Comparison of ENCODE assay signal across 28 cellular contexts in the genomic region with DNA sequence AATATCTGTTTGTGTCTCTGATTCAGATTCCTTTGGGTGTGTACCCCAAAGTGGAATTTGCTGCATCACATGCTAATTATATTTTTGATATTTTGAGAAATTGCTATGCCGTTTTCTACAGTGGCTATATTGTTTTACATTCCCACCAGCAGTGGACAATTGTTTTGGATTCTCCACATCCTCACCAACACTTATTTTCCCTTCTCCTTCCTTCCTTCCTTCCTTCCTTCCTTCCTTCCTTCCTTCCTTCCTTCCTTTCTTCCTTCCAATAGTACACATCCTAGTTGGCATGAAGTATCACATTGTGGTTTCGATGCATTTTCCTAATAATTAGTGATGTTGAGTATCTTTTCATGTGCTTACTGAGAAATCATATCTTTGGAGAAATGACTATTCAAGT.
"Had no signal": no experiment of that assay in that cellular context is flagged by ENCODE, and none has a peak within 500 bp of the region (broad histone marks: within the 10 kb centered on the region; RNA-seq: fewer than 3 reads in every experiment).

No MANE protein-coding gene starts in this region.

- H3K9me3 ChIP-seq: adrenal gland, ascending aorta, body of pancreas, breast epithelium had no signal

- H3K27ac ChIP-seq: adrenal gland, ascending aorta, body of pancreas, brain microvascular endothelial cell, breast epithelium, cardiac muscle cell had no signal

- H3K4me1 ChIP-seq: adrenal gland, ascending aorta, body of pancreas, breast epithelium had no signal

- H3K4me3 ChIP-seq: adrenal gland, ascending aorta, body of pancreas, breast epithelium, cardiac muscle cell had no signal

- DNase-seq: activated effector memory CD4-positive, alpha-beta T cell treated with anti-CD3 and anti-CD28 coated beads, Interleukin-2, amount 50 U/mL, for 16 hours; activated effector memory CD4-positive, alpha-beta T cell treated with Interleukin-2 at 50 U/mL for 16 hours; activated gamma-delta T cell; activated gamma-delta T cell treated with Interleukin-2 at 50 U/mL for 16 hours; activated naive CD4-positive, alpha-beta T cell; activated naive CD4-positive, alpha-beta T cell treated with anti-CD3 and anti-CD28 coated beads for 36 hours; activated naive CD4-positive, alpha-beta T cell treated with anti-CD3 and anti-CD28 coated beads, Interleukin-2, amount 10 ng/mL, durations not matched to agents 7 days and 5 days; activated naive CD4-positive, alpha-beta T cell treated with anti-CD3 and anti-CD28 coated beads, Interleukin-2, amount 50 U/mL, for 16 hours; activated naive CD4-positive, alpha-beta T cell treated with Interleukin-2 at 50 U/mL for 16 hours; activated naive CD8-positive, alpha-beta T cell treated with anti-CD3 and anti-CD28 coated beads for 36 hours; activated naive CD8-positive, alpha-beta T cell treated with anti-CD3 and anti-CD28 coated beads, Interleukin-2, amount 10 ng/mL, durations not matched to agents 7 days and 5 days; activated naive CD8-positive, alpha-beta T cell treated with anti-CD3 and anti-CD28 coated beads, Interleukin-2, amount 50 U/mL, for 24 hours; activated T-cell treated with anti-CD3 and anti-CD28 coated beads, Interleukin-2, amount 50 U/mL, for 24 hours; activated T-cell treated with anti-CD3 and anti-CD28 coated beads, Interleukin-2, amount 50 U/mL, for 4 hours; activated T-cell treated with anti-CD3 and anti-CD28 coated beads, Interleukin-2, amount 50 U/mL, for 48 hours; activated T-cell treated with anti-CD3 and anti-CD28 coated beads, Interleukin-2, amount 50 U/mL, for 72 hours; adrenal gland; amygdala; anterior cingulate cortex; aorta; body of pancreas; brain microvascular endothelial cell; caudate nucleus; central memory CD4-positive, alpha-beta T cell; cerebellar nuclear complex had no signal

- H3K27me3 ChIP-seq: adrenal gland, ascending aorta, body of pancreas, brain microvascular endothelial cell, breast epithelium, cardiac muscle cell had no signal

- H3K36me3 ChIP-seq: adrenal gland, ascending aorta, brain microvascular endothelial cell, breast epithelium, cardiac muscle cell had no signal
